In genomic region chr14:103910262-103910935, GRCh38 we compare ENCODE assay signal across 8 cellular contexts. TPM values are rescaled to one million over a fixed set of nuclear protein-coding genes. Genes with fewer than 3 reads are reported as not detected.
DNase-seq lines count a peak whose midpoint lies in the region; ATAC-seq, FAIRE-seq and TF ChIP-seq lines count a peak whose summit lies in the region.

No MANE protein-coding gene starts in this region.

- POLR2A ChIA-PET in HEK293 (lab: Yijun Ruan, JAX): interaction anchor here (0.6 to 1.1 kb wide), 4 partner anchors 50 to 1581 kb away, joined by 3 to 5 read pairs (median 4); no protein-coding TSS in a partner anchor
- POLR2A ChIA-PET in HepG2 (lab: Yijun Ruan, JAX): interaction anchor here (1.0 to 1.6 kb wide), 4 partner anchors 19 to 102 kb away, joined by 3 to 8 read pairs (median 5); no protein-coding TSS in a partner anchor

- TF ChIP-seq EP300 in HepG2 (IDR thresholded peaks at IDR 0.05; ENCODE audit: low read depth in 2 of 2, low read length in 2 of 2) (0 out of 4 replicates have a peak, but pooled peaks of 1 of the 2 experiments have one; percentile 15), HepG2 (CRISPR knock-in tag; IDR thresholded peaks at IDR 0.05; ENCODE audit: borderline replicate concordance) (no peak)

- no peak overlapping the region for H2AFZ ChIP-seq in HepG2 (ENCODE audit: low read length)

- H3K79me2 ChIP-seq in HepG2 (ENCODE audit: insufficient read depth, low read length): peaks cover 2% of the 10 kb centered on the region

- TF ChIP-seq POLR2A in HepG2 (IDR thresholded peaks at IDR 0.05; ENCODE audit: insufficient read depth in 1 of 2, low read depth in 2 of 2, low read length in 2 of 2): no peak

- CTCF ChIA-PET in HEK293 (lab: Yijun Ruan, JAX) (interaction anchor here (0.6 to 5.7 kb wide), 25 partner anchors 8 to 343 kb away, joined by 3 to 65 read pairs (median 4); a partner anchor contains a TSS), HepG2 (lab: Yijun Ruan, JAX; ENCODE audit: low intra/inter-chr PET ratio, low total read pairs) (interaction anchor here (1.6 to 4.6 kb wide), 2 partner anchors 12 to 102 kb away, joined by 5 to 48 read pairs; no protein-coding TSS in a partner anchor)

- ATAC-seq in HepG2: peak; percentile 94
- ATAC-seq in GM21526 (IDR thresholded peaks at IDR 0.05; ENCODE audit: low FRiP score, unreplicated experiment): no peak

- peaks cover 26 to 48% of the 10 kb centered on the region in 2 experiments for H3K36me3 ChIP-seq in HEK293 (ENCODE audit: control insufficient read depth in 2 of 2, insufficient read depth in 1 of 2, low read length in 2 of 2)
- peaks cover 11 to 35% of the 10 kb centered on the region in 2 experiments for H3K36me3 ChIP-seq in HepG2 (replicated peaks in 1 of 2; ENCODE audit: control insufficient read depth in 1 of 2, insufficient read depth in 2 of 2, low read length in 2 of 2)

- no peaks in the 10 kb centered on the region for H4K20me1 ChIP-seq in HepG2 (ENCODE audit: insufficient read depth, low read length)

- H3K4me2 ChIP-seq in HepG2 (ENCODE audit: low read depth, low read length): peak overlapping the region; percentile 59

- TF ChIP-seq CTCF in C4-2B (conservative IDR thresholded peaks at IDR 0.05) (peak; percentile 97), HEK293 (tag by site-specific recombination; IDR thresholded peaks at IDR 0.05) (peak; percentile 83), HepG2 (CRISPR knock-in tag; IDR thresholded peaks at IDR 0.05) (peak; percentile 94)

- 0 out of 2 replicates have a peak overlapping the region, but pooled peaks have one; percentile 3 for H3K9ac ChIP-seq in HepG2 (ENCODE audit: insufficient read depth, low read depth, low read length)

- BruUV-seq in HepG2 (replicated peaks; lab: Mats Ljungman, UMichigan): no TSS peak

- no peak overlapping the region for H3K4me3 ChIP-seq in HEK293 (ENCODE audit: low read depth, low read length)
- no peak overlapping the region; a peak in 1 of 6 replicates for H3K4me3 ChIP-seq in HepG2 (replicated peaks in 1 of 3; ENCODE audit: insufficient read depth in 1 of 3, low read depth in 2 of 3, low read length in 3 of 3)

- H3K27ac ChIP-seq in C4-2B (peak overlapping the region; percentile 20), HEK293 (ENCODE audit: extremely low read depth, low read depth, low read length) (no peak overlapping the region), HepG2 (ENCODE audit: extremely low read length, insufficient read depth, low read length) (no peak overlapping the region)

- H3K27me3 ChIP-seq in HepG2 (ENCODE audit: control insufficient read depth in 1 of 2, insufficient read depth in 2 of 2, low read length in 2 of 2): no peaks in the 10 kb centered on the region

- peak; percentile 96 for FAIRE-seq in HepG2 (lab: Jason Lieb, UNC)

- peak; percentile 85 for TF ChIP-seq RAD21 in HepG2 (CRISPR knock-in tag; IDR thresholded peaks at IDR 0.05)

- H3K4me1 ChIP-seq in HEK293 (ENCODE audit: control insufficient read depth, insufficient read depth, low read length) (no peaks in the 10 kb centered on the region), HepG2 (ENCODE audit: insufficient read depth, low read length) (peaks cover 16% of the 10 kb centered on the region)

- DNase-seq in NCI-H446 (lab: John Stamatoyannopoulos, UW) (peak; percentile 69 to 82), dermis blood vessel endothelial cell (peak; percentile 88), HepG2 (ENCODE audit: low spot score) (peak; percentile 84)
- peak; percentile 46 to 71 for DNase-seq in activated CD4-positive, alpha-beta T cell treated with anti-CD3 and anti-CD28 coated beads, Interleukin-2, amount 50 U/mL, for 24 hours (ENCODE audit: low read depth in 1 of 2, low spot score in 1 of 2)
- peak; percentile 64 to 72 for DNase-seq in stimulated activated CD4-positive, alpha-beta T cell treated with anti-CD3 and anti-CD28 coated beads, Interleukin-4, amount 100 ng/mL, for 4 hours

- no peaks in the 10 kb centered on the region for H3K9me3 ChIP-seq in HEK293 (ENCODE audit: control insufficient read depth, insufficient read depth, low read depth, low read length)
- no peaks in the 10 kb centered on the region for H3K9me3 ChIP-seq in HepG2 (ENCODE audit: low read length)

- intact Hi-C loops in HepG2 (cut with micrococcal nuclease; ENCODE audit: unreplicated experiment): loop anchor here (1.0 kb wide), 1 partner anchor 102 kb away; no protein-coding TSS in a partner anchor

- WGBS in HepG2 (ENCODE audit: low lambda C conversion rate): 46% methylated on average over 16 of the region's 20 CpGs

- in situ Hi-C loops in HepG2 (cut with HindIII; ENCODE audit: extremely low pct_ligation_motif_present, low pct_unique_long_range_greater_than_20kb): loop anchor here (5.0 kb wide), 1 partner anchor 103 kb away; no protein-coding TSS in a partner anchor

TF ChIP-seq in HEK293, 187 proteins besides CTCF, POLR2A, EP300 and RAD21 (continues in another document):
- TF ChIP-seq IKZF3 (tag by site-specific recombination; IDR thresholded peaks at IDR 0.05): 0 out of 2 replicates have a peak, but pooled peaks have one; percentile 22
- TF ChIP-seq ZNF211 (tag by site-specific recombination; IDR thresholded peaks at IDR 0.05; ENCODE audit: low read depth): no peak
- no peak for TF ChIP-seq ZNF843 (tag by site-specific recombination; IDR thresholded peaks at IDR 0.05)
- peak; percentile 46; the same call in 1 of the 2 replicates for TF ChIP-seq ZBTB17 (tag by site-specific recombination; IDR thresholded peaks at IDR 0.05)
- TF ChIP-seq SP2 (tag by site-specific recombination; IDR thresholded peaks at IDR 0.05): peak; percentile 27; the same call in 1 of the 2 replicates
- peak; percentile 77; the same call in 1 of the 2 replicates for TF ChIP-seq ZNF2 (tag by site-specific recombination; IDR thresholded peaks at IDR 0.05)
- TF ChIP-seq ZNF114 (tag by site-specific recombination; IDR thresholded peaks at IDR 0.05): no peak

TF ChIP-seq in HepG2, 621 proteins besides CTCF, POLR2A, EP300 and RAD21 (continues in another document):
- TF ChIP-seq ZFX (CRISPR knock-in tag; IDR thresholded peaks at IDR 0.05; ENCODE audit: low read depth) (peak; percentile 17; the same call in 1 of the 2 replicates), PPARG (CRISPR knock-in tag; conservative IDR thresholded peaks at IDR 0.05) (0 out of 2 replicates have a peak, but pooled peaks have one; percentile 16), KDM3A (CRISPR knock-in tag; IDR thresholded peaks at IDR 0.05; ENCODE audit: low read depth) (0 out of 2 replicates have a peak, but pooled peaks have one; percentile 57)

RNA-seq across cellular contexts. Expression of gene TDRD9, which starts 17.9 kb away (rescaled TPM):
- 3.0 and 4.3 TPM in 2 replicates for total RNA-seq in dermis blood vessel endothelial cell
- total RNA-seq in HepG2 (2016; rRNA removed; fragmentation: Illumina TruSeq; extraction: Trizol): not detected in 2 replicates
- not detected in 2 replicates for total RNA-seq in HepG2 (2016; cell fraction: cytosol; rRNA removed; fragmentation: Illumina TruSeq; extraction: Trizol; ENCODE audit: low read depth)
- total RNA-seq in HepG2 (2016; cell fraction: insoluble cytoplasmic fraction; rRNA removed; fragmentation: Illumina TruSeq; extraction: Trizol): not detected in 2 replicates
- not detected in 2 replicates for total RNA-seq in HepG2 (2016; cell fraction: membrane; rRNA removed; fragmentation: Illumina TruSeq; extraction: Trizol)
- total RNA-seq in HepG2 (2016; cell fraction: nucleus; rRNA removed; fragmentation: Illumina TruSeq; extraction: Trizol): not detected in 2 replicates
- polyA plus RNA-seq in HepG2 (2011; rRNA removed): not detected in 2 replicates
- not detected in 2 replicates for polyA plus RNA-seq in HepG2 (2011; cell fraction: cytosol; rRNA removed)
- not detected in 2 replicates for polyA plus RNA-seq in HepG2 (2011; cell fraction: nucleus; rRNA removed)
- not detected in 2 replicates for polyA plus RNA-seq in HepG2 (2012)
- not detected in 2 replicates for polyA plus RNA-seq in HepG2 (2016; cell fraction: cytosol; fragmentation: Illumina TruSeq; extraction: Trizol; ENCODE audit: low read depth)
- polyA plus RNA-seq in HepG2 (2016; cell fraction: insoluble cytoplasmic fraction; fragmentation: Illumina TruSeq; extraction: Trizol; ENCODE audit: low read depth): not detected in 2 replicates
- not detected in 2 replicates for polyA plus RNA-seq in HepG2 (2016; cell fraction: membrane; fragmentation: Illumina TruSeq; extraction: Trizol; ENCODE audit: low read depth)
- not detected in 2 replicates for polyA plus RNA-seq in HepG2 (2016; cell fraction: nucleus; fragmentation: Illumina TruSeq; extraction: Trizol; ENCODE audit: insufficient read depth, low read depth)
- 20.1 TPM in 1 of 2 replicates, not detected in the other for polyA minus RNA-seq in HepG2 (2011; rRNA and poly(A)+ RNA removed; ENCODE audit: low replicate concordance)
- not detected in 2 replicates for polyA minus RNA-seq in HepG2 (2011; cell fraction: cytosol; rRNA and poly(A)+ RNA removed)
- not detected in 2 replicates for polyA minus RNA-seq in HepG2 (2011; cell fraction: nucleus; rRNA and poly(A)+ RNA removed)

RNA-seq across cellular contexts. Expression of gene RD3L, which starts 31.9 kb away (rescaled TPM):
- total RNA-seq in dermis blood vessel endothelial cell (not detected in 2 replicates), HepG2 (2016; rRNA removed; fragmentation: Illumina TruSeq; extraction: Trizol) (not detected in 2 replicates)
- not detected in 2 replicates for total RNA-seq in HepG2 (2016; cell fraction: cytosol; rRNA removed; fragmentation: Illumina TruSeq; extraction: Trizol; ENCODE audit: low read depth)
- total RNA-seq in HepG2 (2016; cell fraction: insoluble cytoplasmic fraction; rRNA removed; fragmentation: Illumina TruSeq; extraction: Trizol): not detected in 2 replicates
- not detected in 2 replicates for total RNA-seq in HepG2 (2016; cell fraction: membrane; rRNA removed; fragmentation: Illumina TruSeq; extraction: Trizol)
- not detected in 2 replicates for total RNA-seq in HepG2 (2016; cell fraction: nucleus; rRNA removed; fragmentation: Illumina TruSeq; extraction: Trizol)
- not detected in 2 replicates for polyA plus RNA-seq in HepG2 (2011; rRNA removed)
- not detected in 2 replicates for polyA plus RNA-seq in HepG2 (2011; cell fraction: cytosol; rRNA removed)
- not detected in 2 replicates for polyA plus RNA-seq in HepG2 (2011; cell fraction: nucleus; rRNA removed)
- polyA plus RNA-seq in HepG2 (2012): not detected in 2 replicates
- not detected in 2 replicates for polyA plus RNA-seq in HepG2 (2016; cell fraction: cytosol; fragmentation: Illumina TruSeq; extraction: Trizol; ENCODE audit: low read depth)
- not detected in 2 replicates for polyA plus RNA-seq in HepG2 (2016; cell fraction: insoluble cytoplasmic fraction; fragmentation: Illumina TruSeq; extraction: Trizol; ENCODE audit: low read depth)
- not detected in 2 replicates for polyA plus RNA-seq in HepG2 (2016; cell fraction: membrane; fragmentation: Illumina TruSeq; extraction: Trizol; ENCODE audit: low read depth)
- polyA plus RNA-seq in HepG2 (2016; cell fraction: nucleus; fragmentation: Illumina TruSeq; extraction: Trizol; ENCODE audit: insufficient read depth, low read depth): not detected in 2 replicates
- not detected in 2 replicates for polyA minus RNA-seq in HepG2 (2011; rRNA and poly(A)+ RNA removed; ENCODE audit: low replicate concordance)
- polyA minus RNA-seq in HepG2 (2011; cell fraction: cytosol; rRNA and poly(A)+ RNA removed): not detected in 2 replicates
- not detected in 2 replicates for polyA minus RNA-seq in HepG2 (2011; cell fraction: nucleus; rRNA and poly(A)+ RNA removed)
